23 cellular contexts compared by ENCODE assay signal in genomic region chr14:101241807-101242278, GRCh38.
A peak's percentile ranks its signal among the peaks of the same experiment; 100 is the strongest.
DNase-seq lines count a peak whose midpoint lies in the region; ATAC-seq, FAIRE-seq and TF ChIP-seq lines count a peak whose summit lies in the region.
"Had no signal": no experiment of that assay in that cellular context is flagged by ENCODE, and none has a peak within 500 bp of the region (broad histone marks: within the 10 kb centered on the region; RNA-seq: fewer than 3 reads in every experiment).

No MANE protein-coding gene starts in this region.

- H3K79me1 ChIP-seq in H1 (ENCODE audit: low read depth, low read length): no peaks in the 10 kb centered on the region

- H2BK20ac ChIP-seq in H1 (ENCODE audit: low read length): no peak overlapping the region

- H3K27ac ChIP-seq in PC-3 (ENCODE audit: low read length) (no peak overlapping the region), H1 (ENCODE audit: low read depth, low read length) (no peak overlapping the region), OCI-LY7 (ENCODE audit: low read depth, low read length, poor library complexity, severe bottlenecking) (no peak overlapping the region)
- H3K27ac ChIP-seq: GM23248, WERI-Rb-1 had no signal

- H2AK5ac ChIP-seq in H1 (ENCODE audit: low read depth, low read length): no peak overlapping the region

- no peaks in the 10 kb centered on the region for H3K79me2 ChIP-seq in PC-3 (ENCODE audit: low read length)
- H3K79me2 ChIP-seq in H1 (ENCODE audit: control insufficient read depth in 1 of 2, insufficient read depth in 2 of 2, low read length in 2 of 2): no peaks in the 10 kb centered on the region
- no peaks in the 10 kb centered on the region for H3K79me2 ChIP-seq in OCI-LY7 (ENCODE audit: insufficient read depth, low read depth, low read length)

- no peak for TF ChIP-seq POLR2A in H1 (IDR thresholded peaks at IDR 0.05; ENCODE audit: control extremely low read depth in 1 of 2, low read depth in 2 of 2, low read length in 2 of 2)

- no peak overlapping the region for H2BK5ac ChIP-seq in H1 (ENCODE audit: low read depth, low read length)

- H3K4me3 ChIP-seq in PC-3 (ENCODE audit: low read length) (no peak overlapping the region), H1 (ENCODE audit: extremely low read depth in 1 of 4, insufficient read depth in 2 of 4, low read depth in 3 of 4, low read length in 4 of 4) (no peak overlapping the region), OCI-LY7 (ENCODE audit: low read depth, low read length, poor library complexity, severe bottlenecking) (no peak overlapping the region)
- H3K4me3 ChIP-seq: GM23248, smooth muscle cell had no signal

- H3K27me3 ChIP-seq in PC-3 (ENCODE audit: low read length) (no peaks in the 10 kb centered on the region), H1 (replicated peaks in 1 of 4; ENCODE audit: control insufficient read depth in 3 of 4, extremely low read depth in 1 of 4, insufficient read depth in 3 of 4, low read length in 3 of 4) (no peaks in the 10 kb centered on the region; a peak in 1 of 7 replicates)

- H4K8ac ChIP-seq in H1 (ENCODE audit: extremely low read depth, insufficient read depth, low read length): no peak overlapping the region

- H2BK12ac ChIP-seq in H1 (ENCODE audit: low read depth, low read length): no peak overlapping the region

- H3K4ac ChIP-seq in H1 (replicated peaks; ENCODE audit: insufficient read length, low read depth, low read length): no peak overlapping the region

- H3K9me2 ChIP-seq in PC-3 (replicated peaks; ENCODE audit: low read length) (no peaks in the 10 kb centered on the region), OCI-LY7 (ENCODE audit: insufficient read depth, low read length) (no peaks in the 10 kb centered on the region)

- H3K9ac ChIP-seq in PC-3 (ENCODE audit: low read length) (no peak overlapping the region), H1 (replicated peaks in 1 of 4; ENCODE audit: extremely low read depth in 1 of 4, low read depth in 3 of 4, low read length in 3 of 4) (no peak overlapping the region)
- H3K9ac ChIP-seq: GM23248 had no signal

- TF ChIP-seq CTCF in PC-3 (conservative IDR thresholded peaks at IDR 0.05; ENCODE audit: low read depth, low read length): no peak
- no peak for TF ChIP-seq CTCF in H1 (IDR thresholded peaks at IDR 0.05; ENCODE audit: control extremely low read depth in 1 of 3, insufficient read depth in 1 of 3, low read depth in 1 of 3, low read length in 3 of 3)
- no peak for TF ChIP-seq CTCF in omental fat pad (IDR thresholded peaks at IDR 0.05)
- no peak for TF ChIP-seq CTCF in OCI-LY7 (conservative IDR thresholded peaks at IDR 0.05; ENCODE audit: low read length)

- no peak overlapping the region for H3K56ac ChIP-seq in H1 (replicated peaks; ENCODE audit: insufficient read length, low read depth, low read length)

- H3K23me2 ChIP-seq in H1 (ENCODE audit: low read depth, low read length): peaks cover 12% of the 10 kb centered on the region; the same call in 1 of the 2 replicates

- H3K14ac ChIP-seq in H1 (ENCODE audit: insufficient read length): no peak overlapping the region

- TF ChIP-seq EP300 in H1 (IDR thresholded peaks at IDR 0.05; ENCODE audit: borderline replicate concordance in 1 of 2, low read depth in 2 of 2, low read length in 2 of 2): no peak

- POLR2A ChIA-PET in PC-3 (lab: Charles Lee; ENCODE audit: unreplicated experiment): no interaction called here
- POLR2A ChIA-PET in H1 (lab: Charles Lee; ENCODE audit: partially characterized antibody): interaction anchor here (0.6 kb wide), 1 partner anchor 352 kb away, joined by 3 read pairs; no protein-coding TSS in a partner anchor
- POLR2A ChIA-PET in OCI-LY7 (lab: Charles Lee): interaction anchor here (0.6 kb wide), 1 partner anchor 1979 kb away, joined by 3 read pairs; no protein-coding TSS in a partner anchor

- H2AFZ ChIP-seq in PC-3 (ENCODE audit: low read length): peak overlapping the region; percentile 40; the same call in 1 of the 2 replicates
- H2AFZ ChIP-seq in H1 (ENCODE audit: low read length): no peak overlapping the region
- no peak overlapping the region for H2AFZ ChIP-seq in OCI-LY7 (ENCODE audit: low read length)
- H2AFZ ChIP-seq: GM23248 had no signal

- DNase-seq in EL (peak; percentile 12), PC-3 (peak; percentile 66), H1 (ENCODE audit: low read depth in 1 of 2, low spot score in 2 of 2) (peak in 1 of 2 experiments; percentile 38), omental fat pad (ENCODE audit: low spot score) (peak; percentile 12), NCI-H2227 (lab: John Stamatoyannopoulos, UW; ENCODE audit: unreplicated experiment) (no peak), OCI-LY7 (ENCODE audit: low spot score) (no peak), amygdala (lab: John Stamatoyannopoulos, UW) (no peak)
- DNase-seq: activated CD4-positive, alpha-beta T cell treated with anti-CD3 and anti-CD28 coated beads, Interleukin-2, amount 50 U/mL, for 1 hour; activated naive CD4-positive, alpha-beta T cell treated with anti-CD3 and anti-CD28 coated beads, Interleukin-2, amount 10 ng/mL, durations not matched to agents 7 days and 5 days; amniotic stem cell; C1 segment of cervical spinal cord; Calu3; cortex of kidney; GM23248; naive thymus-derived CD4-positive, alpha-beta T cell; NCI-H2171; NCI-H526; WERI-Rb-1 had no signal

- no peak for TF ChIP-seq RAD21 in H1 (IDR thresholded peaks at IDR 0.05 in 1 of 2, conservative IDR thresholded peaks at IDR 0.05 in 1 of 2; ENCODE audit: low read depth in 2 of 2, low read length in 2 of 2)

- H2BK120ac ChIP-seq in H1 (replicated peaks; ENCODE audit: low read depth, low read length): no peak overlapping the region

- FAIRE-seq in H1 (lab: Jason Lieb, UNC): no peak
- FAIRE-seq: bronchial epithelial cell, endometrium had no signal

- no peak overlapping the region for H2BK15ac ChIP-seq in H1 (ENCODE audit: low read length)

- intact Hi-C loops in PC-3 (cut with micrococcal nuclease): loop anchor here (1.0 kb wide), 1 partner anchor 423 kb away; no protein-coding TSS in a partner anchor
- intact Hi-C loops in OCI-LY7 (cut with micrococcal nuclease; ENCODE audit: unreplicated experiment): no loop called here

- WGBS in H1 (ENCODE audit: extremely low coverage in 1 of 2, insufficient coverage in 1 of 2, insufficient read length in 1 of 2, insufficient replicate concordance in 2 of 2, low coverage in 1 of 2, low lambda C conversion rate in 2 of 2, missing lambda C conversion rate in 1 of 2), 2 experiments: 82% methylated on average over 10 of the region's 10 CpGs; no CpG with 5 or more reads in 1 of the 2 experiments

- H4K20me1 ChIP-seq in PC-3 (ENCODE audit: low read length) (no peaks in the 10 kb centered on the region), H1 (replicated peaks in 1 of 2; ENCODE audit: control insufficient read depth in 1 of 2, insufficient read depth in 2 of 2, low read length in 2 of 2) (no peaks in the 10 kb centered on the region), OCI-LY7 (ENCODE audit: insufficient read depth, low read length) (no peaks in the 10 kb centered on the region)

- peaks cover 11% of the 10 kb centered on the region for H3K4me1 ChIP-seq in PC-3 (ENCODE audit: insufficient read depth, low read length)
- H3K4me1 ChIP-seq in H1 (replicated peaks in 1 of 4; ENCODE audit: control insufficient read depth in 3 of 4, insufficient read depth in 4 of 4, low read length in 3 of 4): peaks cover 0 to 3% (median 0%) of the 10 kb centered on the region in 4 experiments; a peak in 1 of 7 replicates
- no peaks in the 10 kb centered on the region for H3K4me1 ChIP-seq in OCI-LY7 (ENCODE audit: insufficient read depth, low read length, poor library complexity, severe bottlenecking)

- H3K23ac ChIP-seq in H1 (ENCODE audit: insufficient read length): no peak overlapping the region

- no peak overlapping the region for H4K5ac ChIP-seq in H1 (ENCODE audit: insufficient read length, low read depth, low read length)

- H4K91ac ChIP-seq in H1 (replicated peaks; ENCODE audit: insufficient read length, low read length): no peak overlapping the region

- no peaks in the 10 kb centered on the region for H3F3A ChIP-seq in PC-3 (ENCODE audit: low read length, unreplicated experiment)

- CTCF ChIA-PET in PC-3 (lab: Charles Lee): no interaction called here
- CTCF ChIA-PET in H1 (lab: Charles Lee; ENCODE audit: partially characterized antibody): interaction anchor here (2.1 kb wide), 1 partner anchor 9 kb away, joined by 4 read pairs; no protein-coding TSS in a partner anchor
- CTCF ChIA-PET in OCI-LY7 (lab: Charles Lee; ENCODE audit: unreplicated experiment): no interaction called here

- H3K36me3 ChIP-seq in PC-3 (ENCODE audit: low read depth, low read length) (no peaks in the 10 kb centered on the region), H1 (ENCODE audit: control insufficient read depth in 2 of 4, insufficient read depth in 4 of 4, low read length in 3 of 4) (no peaks in the 10 kb centered on the region), OCI-LY7 (ENCODE audit: insufficient read depth, low read length) (no peaks in the 10 kb centered on the region)
- H3K36me3 ChIP-seq: WERI-Rb-1 had no signal

- no peak overlapping the region for H3K18ac ChIP-seq in H1 (ENCODE audit: extremely low read depth, low read length)

- H3K9me3 ChIP-seq in PC-3 (ENCODE audit: low read length) (no peaks in the 10 kb centered on the region), H1 (ENCODE audit: insufficient read depth in 2 of 2, low read depth in 1 of 2, low read length in 1 of 2) (no peaks in the 10 kb centered on the region), OCI-LY7 (ENCODE audit: low read length) (no peaks in the 10 kb centered on the region)

- H3K4me2 ChIP-seq in PC-3 (ENCODE audit: low read length) (peak overlapping the region; percentile 40; the same call in 1 of the 2 replicates), H1 (ENCODE audit: insufficient read depth in 1 of 2, low read depth in 2 of 2, low read length in 2 of 2) (peak overlapping the region in 1 of 2 experiments; percentile 11; a peak in 1 of 4 replicates), OCI-LY7 (ENCODE audit: low read length) (no peak overlapping the region)
- H3K4me2 ChIP-seq: smooth muscle cell had no signal

- BruUV-seq in PC-3 (replicated peaks; lab: Mats Ljungman, UMichigan) (no TSS peak), OCI-LY7 (replicated peaks; lab: Mats Ljungman, UMichigan) (no TSS peak)

- ATAC-seq in PC-3: peak; percentile 71
- ATAC-seq in omental fat pad (ENCODE audit: low FRiP score): no peak
- ATAC-seq: activated CD8-positive, alpha-beta memory T cell treated with anti-CD3 and anti-CD28 coated beads, Interleukin-2, amount 10 ng/mL, durations not matched to agents 7 days and 5 days; naive thymus-derived CD4-positive, alpha-beta T cell; Right ventricle myocardium inferior had no signal

TF ChIP-seq in H1, 55 proteins besides CTCF, POLR2A, EP300 and RAD21:
- TF ChIP-seq MAFK (IDR thresholded peaks at IDR 0.05; ENCODE audit: low read depth, low read length) (no peak), JUND (IDR thresholded peaks at IDR 0.05; ENCODE audit: low read length) (peak; percentile 86)

Comparison
In these comparisons a context has a peak if more than half of its experiments do, and no peak if none do; other contexts are left out.
1. DNase-seq: peak in EL (single experiment), PC-3 (single experiment) and omental fat pad (single experiment); none in NCI-H2227 (single experiment), OCI-LY7 (single experiment) and amygdala (0 of 56).